8 cellular contexts compared by ENCODE assay signal in genomic region chr13:112510002-112510780, GRCh38.
A peak's percentile ranks its signal among the peaks of the same experiment; 100 is the strongest.
DNase-seq lines count a peak whose midpoint lies in the region; ATAC-seq and TF ChIP-seq lines count a peak whose summit lies in the region.

No MANE protein-coding gene starts in this region.

- intact Hi-C loops in Right ventricle myocardium superior (cut with DNase I) = no loop called here

- no peak overlapping the region for H3K27ac ChIP-seq in right atrium auricular region

- ATAC-seq in Right ventricle myocardium superior (ENCODE audit: poor library complexity) (peak; percentile 68), HG02571 (IDR thresholded peaks at IDR 0.05; ENCODE audit: unreplicated experiment) (no peak)

- H3K36me3 ChIP-seq in right atrium auricular region (peaks cover 23% of the 10 kb centered on the region), adipocyte (ENCODE audit: control insufficient read depth, insufficient read depth, low read length, severe bottlenecking) (peaks cover 27% of the 10 kb centered on the region)

- H3K4me3 ChIP-seq in right atrium auricular region (no peak overlapping the region), adipocyte (ENCODE audit: low read length) (no peak overlapping the region)

- H3K27me3 ChIP-seq in right atrium auricular region (no peaks in the 10 kb centered on the region), adipocyte (replicated peaks; ENCODE audit: control insufficient read depth, insufficient read depth, low read length) (no peaks in the 10 kb centered on the region)

- H3K4me1 ChIP-seq in right atrium auricular region (no peaks in the 10 kb centered on the region), adipocyte (ENCODE audit: control insufficient read depth, insufficient read depth, low read length) (no peaks in the 10 kb centered on the region)

- no peak overlapping the region for H3K9ac ChIP-seq in adipocyte (ENCODE audit: low read length)

- DNase-seq in Right ventricle myocardium superior (no peak), right atrium auricular region (ENCODE audit: low spot score) (no peak), NCI-H1436 treated with DMSO at 0.1 percent for 48 hours (lab: John Stamatoyannopoulos, UW) (peak; percentile 4), adipocyte (ENCODE audit: low read depth) (peak; percentile 58), iPS DF 4.7 (ENCODE audit: extremely low read depth, low spot score) (peak; percentile 71), stromal cell of bone marrow (ENCODE audit: low read depth) (peak; percentile 27), UCSD-AML1 (lab: John Stamatoyannopoulos, UW; ENCODE audit: unreplicated experiment) (no peak)

- H3K9me3 ChIP-seq in right atrium auricular region (no peaks in the 10 kb centered on the region), adipocyte (ENCODE audit: control insufficient read depth, low read length) (no peaks in the 10 kb centered on the region)

- peak in 1 of 2 donors; percentile 56 for TF ChIP-seq CTCF in right atrium auricular region (IDR thresholded peaks at IDR 0.05)

Comparison
In these comparisons a context has a peak if more than half of its experiments do, and no peak if none do; other contexts are left out.
1. DNase-seq: peak in NCI-H1436 treated with DMSO at 0.1 percent for 48 hours (single experiment), adipocyte (single experiment), iPS DF 4.7 (single experiment) and stromal cell of bone marrow (single experiment); none in Right ventricle myocardium superior (single experiment), right atrium auricular region (single experiment) and UCSD-AML1 (single experiment).